6 cellular contexts compared by ENCODE assay signal in the genomic region with DNA sequence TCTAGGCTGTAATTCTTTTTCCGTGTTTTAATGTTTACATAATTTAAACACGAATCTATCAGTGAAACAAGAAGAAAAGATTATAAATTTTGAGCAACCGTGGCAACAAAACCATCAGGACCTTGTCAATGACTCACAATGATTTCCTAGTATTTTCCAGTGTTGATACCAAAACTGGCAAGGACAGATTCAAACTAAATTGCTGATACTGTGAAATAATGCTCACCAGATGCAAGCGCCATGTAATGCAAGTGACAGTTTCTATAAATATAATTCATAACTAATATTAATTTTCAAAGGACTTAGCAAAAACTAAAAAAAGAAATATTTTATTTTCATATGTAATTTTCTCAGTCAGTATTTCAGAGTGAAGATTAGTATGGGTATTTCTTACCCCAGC.
"Had no signal": no experiment of that assay in that cellular context is flagged by ENCODE, and none has a peak within 500 bp of the region (broad histone marks: within the 10 kb centered on the region; RNA-seq: fewer than 3 reads in every experiment).

No MANE protein-coding gene starts in this region.

- DNase-seq: IMR-90, KBM-7, KG1 had no signal

- FAIRE-seq: HTR-8/SVneo had no signal

- H3K27ac ChIP-seq: HL-60, KMS-11 had no signal

- H3K9ac ChIP-seq: KMS-11 had no signal

- H3K4me2 ChIP-seq: KMS-11 had no signal
